ENCODE assay signal across 30 cellular contexts in the genomic region with DNA sequence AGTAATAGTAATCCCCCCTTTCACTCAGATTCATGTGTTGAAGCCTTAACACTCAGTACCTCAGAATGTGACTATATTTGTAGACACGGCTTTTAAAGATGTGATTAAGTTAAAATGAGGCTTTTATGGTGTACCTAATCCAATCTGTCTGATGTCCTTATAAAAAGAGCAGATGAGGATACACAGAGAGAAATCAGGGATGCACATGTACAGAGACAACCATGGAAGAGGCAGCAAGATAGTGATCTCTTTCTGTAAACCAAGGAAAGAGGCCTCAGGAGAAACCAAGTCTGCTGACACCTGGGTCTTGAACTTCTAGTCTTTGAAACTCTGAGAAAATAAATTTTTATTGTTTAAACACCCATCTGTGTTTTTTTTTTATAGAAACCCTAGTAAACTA.
"Had no signal": no experiment of that assay in that cellular context is flagged by ENCODE, and none has a peak within 500 bp of the region (broad histone marks: within the 10 kb centered on the region; RNA-seq: fewer than 3 reads in every experiment).

No MANE protein-coding gene starts in this region.

- H3K9me3 ChIP-seq: adrenal gland, body of pancreas had no signal

- H3K4me1 ChIP-seq: adrenal gland, body of pancreas, breast epithelium had no signal

- DNase-seq: activated B cell treated with CpG ODN at 0.5 μM for 24 hours; activated CD4-positive, alpha-beta memory T cell treated with anti-CD3 and anti-CD28 coated beads for 36 hours; activated CD4-positive, alpha-beta T cell treated with anti-CD3 and anti-CD28 coated beads for 4 hours; activated CD4-positive, alpha-beta T cell treated with anti-CD3 and anti-CD28 coated beads, Interleukin-2, amount 10 ng/mL, durations not matched to agents 24 days and 14 days; activated CD4-positive, alpha-beta T cell treated with anti-CD3 and anti-CD28 coated beads, Interleukin-2, amount 50 U/mL, for 1 hour; activated CD4-positive, alpha-beta T cell treated with anti-CD3 and anti-CD28 coated beads, Interleukin-2, amount 50 U/mL, for 4 hours; activated CD4-positive, CD25-positive, alpha-beta regulatory T cell treated with anti-CD3 and anti-CD28 coated beads, Interleukin-2, amount 50 U/mL, for 72 hours; activated CD8-positive, alpha-beta memory T cell treated with anti-CD3 and anti-CD28 coated beads, Interleukin-2, amount 50 U/mL, for 4 hours; activated CD8-positive, alpha-beta T cell treated with anti-CD3 and anti-CD28 coated beads for 36 hours; activated effector memory CD4-positive, alpha-beta T cell treated with anti-CD3 and anti-CD28 coated beads, Interleukin-2, amount 50 U/mL, for 16 hours; activated gamma-delta T cell treated with Interleukin-2 at 50 U/mL for 16 hours; activated naive CD4-positive, alpha-beta T cell; activated naive CD4-positive, alpha-beta T cell treated with anti-CD3 and anti-CD28 coated beads for 36 hours; activated naive CD4-positive, alpha-beta T cell treated with anti-CD3 and anti-CD28 coated beads, Interleukin-2, amount 50 U/mL, for 16 hours; activated naive CD8-positive, alpha-beta T cell treated with anti-CD3 and anti-CD28 coated beads for 36 hours; activated T-cell treated with anti-CD3 and anti-CD28 coated beads for 4 hours; activated T-cell treated with anti-CD3 and anti-CD28 coated beads, Interleukin-2, amount 50 U/mL, for 1 hour; activated T-cell treated with anti-CD3 and anti-CD28 coated beads, Interleukin-2, amount 50 U/mL, for 4 hours; activated T-cell treated with anti-CD3 and anti-CD28 coated beads, Interleukin-2, amount 50 U/mL, for 72 hours; adrenal gland; amniotic stem cell; aorta; body of pancreas; brain microvascular endothelial cell; central memory CD4-positive, alpha-beta T cell; T-helper 9 cell had no signal

- H3K27ac ChIP-seq: adrenal gland, body of pancreas, brain microvascular endothelial cell, breast epithelium, VCaP had no signal

- H3K27me3 ChIP-seq: body of pancreas, brain microvascular endothelial cell, breast epithelium had no signal

- H3K4me3 ChIP-seq: adrenal gland, body of pancreas, breast epithelium had no signal

- H3K36me3 ChIP-seq: adrenal gland, brain microvascular endothelial cell, breast epithelium had no signal

- ATAC-seq: activated CD8-positive, alpha-beta T cell treated with anti-CD3 and anti-CD28 coated beads for 36 hours; activated naive CD4-positive, alpha-beta T cell treated with anti-CD3 and anti-CD28 coated beads, Interleukin-2, amount 50 U/mL, for 72 hours; activated T-cell treated with anti-CD3 and anti-CD28 coated beads, Interleukin-2, amount 50 U/mL, for 4 hours; activated T-cell treated with anti-CD3 and anti-CD28 coated beads, Interleukin-2, amount 50 U/mL, for 72 hours; activated T-helper 17 cell treated with anti-CD3 and anti-CD28 coated beads, Interleukin-2, amount 50 U/mL, for 72 hours; body of pancreas had no signal
